Comparison of ENCODE assay signal across 8 cellular contexts in the genomic region with DNA sequence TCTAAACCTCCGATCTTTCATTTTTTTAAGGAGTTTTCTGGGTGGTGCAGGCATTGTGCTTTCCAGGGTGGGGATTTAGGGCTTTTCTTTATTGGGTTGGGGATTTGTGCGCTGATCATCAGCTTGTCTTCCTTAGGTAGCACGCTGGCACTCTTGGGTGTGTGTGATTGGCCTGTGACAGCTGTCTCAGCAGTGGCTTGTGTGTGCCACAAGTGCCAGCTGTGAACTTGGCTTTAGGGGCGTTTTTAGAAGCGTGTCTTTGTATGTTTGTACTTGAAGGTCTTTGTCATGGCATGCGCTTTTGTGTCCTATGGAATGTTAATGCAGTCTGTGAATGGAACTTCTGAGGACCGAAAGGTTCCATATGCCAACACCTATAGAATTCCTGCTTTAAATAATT. TPM values are rescaled to one million over a fixed set of nuclear protein-coding genes. Genes with fewer than 3 reads are reported as not detected.
DNase-seq lines count a peak whose midpoint lies in the region; ATAC-seq and TF ChIP-seq lines count a peak whose summit lies in the region.

No MANE protein-coding gene starts in this region.

- no peak for TF ChIP-seq POLR2A in body of pancreas (IDR thresholded peaks at IDR 0.05)

- H3K9me3 ChIP-seq in CD4-positive, CD25-positive, alpha-beta regulatory T cell (ENCODE audit: control insufficient read depth in 2 of 2, low read length in 2 of 2), result no peaks in the 10 kb centered on the region
- no peaks in the 10 kb centered on the region for H3K9me3 ChIP-seq in MG63
- no peaks in the 10 kb centered on the region for H3K9me3 ChIP-seq in T-helper 17 cell (ENCODE audit: control insufficient read depth, low read length, poor library complexity, severe bottlenecking)
- no peaks in the 10 kb centered on the region for H3K9me3 ChIP-seq in body of pancreas
- no peaks in the 10 kb centered on the region for H3K9me3 ChIP-seq in iPS-20b (ENCODE audit: insufficient read depth, low read depth, low read length)
- H3K9me3 ChIP-seq in skeletal muscle tissue (ENCODE audit: control insufficient read depth in 3 of 3, low read length in 3 of 3), result no peaks in the 10 kb centered on the region

- H3K36me3 Mint-ChIP-seq in CD4-positive, CD25-positive, alpha-beta regulatory T cell, result peaks cover 5% of the 10 kb centered on the region
- peaks cover 7% of the 10 kb centered on the region for H3K36me3 Mint-ChIP-seq in T-helper 17 cell (ENCODE audit: low read depth)

- H3K27ac Mint-ChIP-seq in CD4-positive, CD25-positive, alpha-beta regulatory T cell, result peak overlapping the region; percentile 96 to 100 (median 98)
- H3K27ac Mint-ChIP-seq in T-helper 17 cell, result peak overlapping the region; percentile 96

- H3K27ac ChIP-seq in CD4-positive, CD25-positive, alpha-beta regulatory T cell (ENCODE audit: insufficient read depth, low read length, poor library complexity, severe bottlenecking), result peak overlapping the region; percentile 90
- H3K27ac ChIP-seq in body of pancreas (peak overlapping the region; percentile 83 to 97 (median 90)), iPS-20b (ENCODE audit: low read length) (no peak overlapping the region), skeletal muscle tissue (ENCODE audit: low read depth, low read length) (peak overlapping the region; percentile 99)

- peak overlapping the region; percentile 89 to 98 (median 94) for H3K4me3 Mint-ChIP-seq in CD4-positive, CD25-positive, alpha-beta regulatory T cell
- H3K4me3 Mint-ChIP-seq in T-helper 17 cell, result peak overlapping the region; percentile 98

- peak overlapping the region; percentile 73 for H3K9ac ChIP-seq in iPS-20b (ENCODE audit: low read depth, low read length)
- peak overlapping the region; percentile 98 to 99 (median 99) for H3K9ac ChIP-seq in skeletal muscle tissue (ENCODE audit: low read depth in 1 of 3, low read length in 3 of 3)

- 2 to 3% methylated on average over 7 of the region's 7 CpGs for WGBS in body of pancreas, 2 donors

- intact Hi-C loops in body of pancreas (cut with DNase I), result no loop called here

- ATAC-seq in CD4-positive, CD25-positive, alpha-beta regulatory T cell (ENCODE audit: low read depth in 2 of 2), result peak; percentile 29 to 30
- ATAC-seq in T-helper 17 cell (peak; percentile 33), body of pancreas (peak; percentile 41), HG03457 (IDR thresholded peaks at IDR 0.05; ENCODE audit: unreplicated experiment) (no peak)

- H3K27me3 ChIP-seq in CD4-positive, CD25-positive, alpha-beta regulatory T cell (ENCODE audit: control insufficient read depth, insufficient read depth, low read length), result no peaks in the 10 kb centered on the region
- H3K27me3 ChIP-seq in MG63 (no peaks in the 10 kb centered on the region), body of pancreas (no peaks in the 10 kb centered on the region), iPS-20b (ENCODE audit: insufficient read depth, low read length) (peaks cover 27% of the 10 kb centered on the region), skeletal muscle tissue (ENCODE audit: control insufficient read depth in 3 of 3, insufficient read depth in 3 of 3, low read length in 3 of 3) (no peaks in the 10 kb centered on the region)

- peak; percentile 3 to 74 (median 40) for DNase-seq in CD4-positive, CD25-positive, alpha-beta regulatory T cell
- DNase-seq in GM20000 (ENCODE audit: low spot score) (peak; percentile 17), MG63 (peak; percentile 4), T-helper 17 cell (no peak), body of pancreas (peak; percentile 56 to 71 (median 60))

- TF ChIP-seq CTCF in GM20000 (IDR thresholded peaks at IDR 0.05; ENCODE audit: extremely low read depth, missing control alignments), result no peak
- no peak for TF ChIP-seq CTCF in body of pancreas (IDR thresholded peaks at IDR 0.05)

- peaks cover 32 to 64% (median 45%) of the 10 kb centered on the region in 4 donors for H3K4me1 Mint-ChIP-seq in CD4-positive, CD25-positive, alpha-beta regulatory T cell
- peaks cover 30% of the 10 kb centered on the region for H3K4me1 Mint-ChIP-seq in T-helper 17 cell

- no peaks in the 10 kb centered on the region for H3K36me3 ChIP-seq in CD4-positive, CD25-positive, alpha-beta regulatory T cell (ENCODE audit: control insufficient read depth, insufficient read depth, low read length)
- H3K36me3 ChIP-seq in MG63 (no peaks in the 10 kb centered on the region), body of pancreas (replicated peaks in 1 of 2; ENCODE audit: insufficient read depth in 1 of 2, low read depth in 2 of 2) (no peaks in the 10 kb centered on the region), iPS-20b (ENCODE audit: insufficient read depth, low read depth, low read length) (no peaks in the 10 kb centered on the region), skeletal muscle tissue (ENCODE audit: control insufficient read depth in 3 of 3, insufficient read depth in 3 of 3, low read length in 3 of 3) (no peaks in the 10 kb centered on the region)

- peak overlapping the region; percentile 95 for H3K4me3 ChIP-seq in CD4-positive, CD25-positive, alpha-beta regulatory T cell (ENCODE audit: low read depth, low read length)
- H3K4me3 ChIP-seq in MG63, result peak overlapping the region; percentile 71
- H3K4me3 ChIP-seq in body of pancreas, result peak overlapping the region; percentile 44 to 68
- peak overlapping the region; percentile 79 for H3K4me3 ChIP-seq in iPS-20b (ENCODE audit: low read length)
- H3K4me3 ChIP-seq in skeletal muscle tissue (ENCODE audit: low read length in 3 of 3), result peak overlapping the region; percentile 95 to 98 (median 97)

- H3K9me3 Mint-ChIP-seq in CD4-positive, CD25-positive, alpha-beta regulatory T cell, result no peaks in the 10 kb centered on the region

- peaks cover 30% of the 10 kb centered on the region for H3K4me1 ChIP-seq in CD4-positive, CD25-positive, alpha-beta regulatory T cell (ENCODE audit: control insufficient read depth, insufficient read depth, low read length, poor library complexity, severe bottlenecking)
- H3K4me1 ChIP-seq in body of pancreas (peaks cover 34% of the 10 kb centered on the region), iPS-20b (ENCODE audit: insufficient read depth, low read length) (peaks cover 5% of the 10 kb centered on the region; the same call in 1 of the 2 replicates), skeletal muscle tissue (ENCODE audit: control insufficient read depth in 3 of 3, insufficient read depth in 3 of 3, low read length in 3 of 3) (peaks cover 11 to 19% (median 13%) of the 10 kb centered on the region in 3 donors)

- no peaks in the 10 kb centered on the region for H3K27me3 Mint-ChIP-seq in CD4-positive, CD25-positive, alpha-beta regulatory T cell
- no peaks in the 10 kb centered on the region for H3K27me3 Mint-ChIP-seq in T-helper 17 cell

RNA-seq across cellular contexts. Expression of a gene that starts 0.8 kb away (rescaled TPM):
- 81.2 TPM for total RNA-seq in CD4-positive, CD25-positive, alpha-beta regulatory T cell
- 10 to 100 TPM; 12.5 to 20.4 (median 19.6) TPM for polyA plus RNA-seq in CD4-positive, CD25-positive, alpha-beta regulatory T cell
- total RNA-seq in MG63 (2014; rRNA removed; shearing (Covaris generic); ENCODE audit: low replicate concordance), result 11.1 and 12.9 TPM in 2 replicates
- total RNA-seq in T-helper 17 cell (10 to 100 TPM; 70.3 to 74.3 TPM), body of pancreas (10 to 100 TPM; 70.0 to 93.9 TPM), skeletal muscle tissue (57.9 TPM)

Comparison
In these comparisons a context has a peak if more than half of its experiments do, and no peak if none do; other contexts are left out.
1. DNase-seq: peak in CD4-positive, CD25-positive, alpha-beta regulatory T cell (3 of 3), GM20000 (single experiment), MG63 (single experiment) and body of pancreas (4 of 4); none in T-helper 17 cell (0 of 3).
2. Peak in every context shown above with its lines, with median percentiles within 50 percentile points of each other: H3K4me3 ChIP-seq.